ENCODE assay signal across 8 cellular contexts in the genomic region with DNA sequence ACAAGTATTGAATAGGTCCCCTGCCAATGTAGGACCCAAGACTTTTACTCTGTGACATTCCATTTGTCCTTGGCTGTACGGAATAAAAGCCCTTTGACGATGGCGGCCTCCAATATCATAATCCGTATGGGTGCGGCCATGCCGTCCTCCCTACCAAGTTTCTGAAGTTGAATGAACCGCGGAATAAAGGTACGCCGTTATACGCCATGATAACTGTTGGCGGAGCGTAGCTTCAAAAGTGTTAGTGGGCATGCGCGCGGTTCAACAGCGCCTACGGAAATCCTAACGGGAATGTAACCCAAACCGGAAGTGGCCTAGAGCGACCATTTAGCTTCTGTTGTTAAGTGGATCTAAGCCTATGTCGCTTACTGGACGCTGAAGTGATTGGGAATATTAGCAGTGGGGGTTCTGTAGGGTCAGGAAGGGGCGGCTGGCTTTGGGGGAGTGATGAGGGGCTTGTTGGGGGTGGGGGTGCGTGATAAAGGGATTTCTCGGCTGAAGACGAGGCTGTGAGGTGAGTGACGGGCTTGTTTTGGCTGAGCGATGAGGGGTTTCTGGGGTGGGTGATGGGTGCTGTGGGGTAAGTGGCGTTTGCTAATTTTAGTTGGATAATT. TPM values are rescaled to one million over a fixed set of nuclear protein-coding genes. Genes with fewer than 3 reads are reported as not detected.
DNase-seq lines count a peak whose midpoint lies in the region; ATAC-seq and TF ChIP-seq lines count a peak whose summit lies in the region.

Gene ZNF175, plus strand, starts transcription at position 322 of the 614 bp plus-strand sequence. CDS start 2,047 bp downstream, outside the sequence.

- H3K4me1 ChIP-seq in right lobe of liver: peaks cover 0 to 6% (median 0%) of the 10 kb centered on the region in 4 donors

- H3K4me3 Mint-ChIP-seq in activated CD4-positive, alpha-beta memory T cell treated with anti-CD3 and anti-CD28 coated beads for 36 hours: peak within 1 kb of the TSS; percentile 86

- no peaks in the 10 kb centered on the region for H3K27me3 ChIP-seq in right lobe of liver

- intact Hi-C loops in activated CD4-positive, alpha-beta memory T cell treated with anti-CD3 and anti-CD28 coated beads for 36 hours (cut with micrococcal nuclease): loop anchor here (1.0 to 10.0 kb wide), 3 partner anchors 23 to 96 kb away; partner anchors contain the start of gene CEACAM18
- intact Hi-C loops in right lobe of liver (cut with DNase I): no loop called here

- peaks cover 25% of the 10 kb centered on the region for H3K36me3 Mint-ChIP-seq in activated CD4-positive, alpha-beta memory T cell treated with anti-CD3 and anti-CD28 coated beads for 36 hours

- TF ChIP-seq CTCF in AG09309 (IDR thresholded peaks at IDR 0.05; ENCODE audit: control insufficient read depth, insufficient read depth, low read depth, low read length, missing control alignments): no peak
- TF ChIP-seq CTCF in right lobe of liver (IDR thresholded peaks at IDR 0.05): no peak

- peaks cover 30% of the 10 kb centered on the region for H3K4me1 Mint-ChIP-seq in activated CD4-positive, alpha-beta memory T cell treated with anti-CD3 and anti-CD28 coated beads for 36 hours (ENCODE audit: low read depth)

- WGBS in right lobe of liver (ENCODE audit: insufficient coverage, low coverage, low lambda C conversion rate, missing lambda C conversion rate): under 1% methylated on average over 29 of the region's 30 CpGs

- peak within 1 kb of the TSS; percentile 70 for H3K27ac Mint-ChIP-seq in activated CD4-positive, alpha-beta memory T cell treated with anti-CD3 and anti-CD28 coated beads for 36 hours

- no peaks in the 10 kb centered on the region for H3K9me3 Mint-ChIP-seq in activated CD4-positive, alpha-beta memory T cell treated with anti-CD3 and anti-CD28 coated beads for 36 hours

- peaks cover 0 to 13% (median 0%) of the 10 kb centered on the region in 4 donors for H3K36me3 ChIP-seq in right lobe of liver

- H3K4me3 ChIP-seq in AG09309 (ENCODE audit: control insufficient read depth, low read depth, low read length) (peak within 1 kb of the TSS; percentile 83), right lobe of liver (peak within 1 kb of the TSS; percentile 36 to 68 (median 66))

- ATAC-seq in GM19025 (IDR thresholded peaks at IDR 0.05; ENCODE audit: low read depth, unreplicated experiment): peak; percentile 79
- ATAC-seq in HG03432 (IDR thresholded peaks at IDR 0.05; ENCODE audit: unreplicated experiment): peak; percentile 78
- peak; percentile 99 to 100 (median 100) for ATAC-seq in right lobe of liver

- no peak within 1 kb of the TSS for H3K27ac ChIP-seq in right lobe of liver

- TF ChIP-seq POLR2A in right lobe of liver (IDR thresholded peaks at IDR 0.05): no peak

- H3K9me3 ChIP-seq in right lobe of liver: no peaks in the 10 kb centered on the region

- POLR2A ChIA-PET in activated CD4-positive, alpha-beta memory T cell treated with anti-CD3 and anti-CD28 coated beads for 36 hours (lab: Charles Lee): interaction anchor here (0.7 kb wide), 1 partner anchor 929 kb away, joined by 4 read pairs; no protein-coding TSS in a partner anchor

- DNase-seq in AG09309 (ENCODE audit: low read depth): peak; percentile 83
- DNase-seq in NCI-H748 (lab: John Stamatoyannopoulos, UW; ENCODE audit: unreplicated experiment): peak; percentile 99
- DNase-seq in activated CD4-positive, alpha-beta memory T cell treated with anti-CD3 and anti-CD28 coated beads for 36 hours: peak; percentile 92
- DNase-seq in ecto neural progenitor cell (ENCODE audit: low spot score): peak; percentile 86
- DNase-seq in right lobe of liver: peak; percentile 85 to 95 (median 92)
- DNase-seq in stimulated activated CD4-positive, alpha-beta T cell treated with anti-CD3 and anti-CD28 coated beads, Interleukin-4, amount 100 ng/mL, for 1 hour: peak; percentile 85

- H3K27me3 Mint-ChIP-seq in activated CD4-positive, alpha-beta memory T cell treated with anti-CD3 and anti-CD28 coated beads for 36 hours: peaks cover 4% of the 10 kb centered on the region

- CTCF ChIA-PET in activated CD4-positive, alpha-beta memory T cell treated with anti-CD3 and anti-CD28 coated beads for 36 hours (lab: Charles Lee): interaction anchor here (0.9 to 1.2 kb wide), 3 partner anchors 86 to 173 kb away, joined by 3 read pairs; no protein-coding TSS in a partner anchor

RNA-seq across cellular contexts. Expression of gene ZNF175, which starts in this region (rescaled TPM):
- total RNA-seq in activated CD4-positive, alpha-beta memory T cell treated with anti-CD3 and anti-CD28 coated beads for 36 hours: 1 to 10 TPM; 7.1 to 7.9 TPM
- total RNA-seq in right lobe of liver: 1 to 10 TPM; 1.2 to 5.2 (median 4.4) TPM
